10 cellular contexts compared by ENCODE assay signal in the genomic region with DNA sequence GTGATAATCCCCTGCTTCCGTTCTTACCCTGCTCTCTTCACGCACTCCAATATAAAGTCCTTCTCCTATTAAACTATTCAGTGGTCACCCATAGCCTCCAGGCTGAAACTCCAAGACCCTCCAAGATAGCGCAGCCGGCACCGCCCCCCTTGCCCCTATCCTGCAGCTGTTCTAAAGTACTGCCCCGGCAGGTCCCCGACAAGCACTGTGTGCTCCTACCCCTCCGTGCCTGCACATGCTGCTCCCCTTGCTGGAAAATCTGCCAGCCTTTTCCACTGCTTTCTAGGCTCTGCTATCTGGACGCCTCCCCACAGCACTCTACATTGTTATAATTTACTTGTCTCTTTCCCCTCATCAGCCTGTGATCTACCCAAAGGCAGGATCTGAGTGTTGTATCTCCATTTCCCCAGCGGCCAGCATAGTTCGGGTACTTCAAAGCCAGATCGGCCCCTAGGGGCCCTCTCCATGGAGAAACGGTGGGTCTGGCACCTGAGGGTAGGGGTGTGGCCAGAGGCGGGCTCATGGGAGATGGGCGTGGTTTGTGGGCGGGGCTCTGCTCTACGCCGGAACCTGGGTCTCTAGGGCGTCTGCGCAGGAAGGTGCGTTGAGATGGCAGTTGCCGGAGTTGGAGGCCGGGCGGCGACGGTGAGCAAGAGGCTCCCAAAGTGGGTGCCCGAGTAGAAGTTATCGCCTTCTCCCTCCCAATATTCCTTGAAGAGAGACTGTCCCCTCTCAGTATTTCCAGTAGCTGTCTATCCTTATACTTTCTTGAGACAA.
DNase-seq lines count a peak whose midpoint lies in the region; ATAC-seq, FAIRE-seq and TF ChIP-seq lines count a peak whose summit lies in the region.
"Had no signal": no experiment of that assay in that cellular context is flagged by ENCODE, and none has a peak within 500 bp of the region (broad histone marks: within the 10 kb centered on the region; RNA-seq: fewer than 3 reads in every experiment).

No MANE protein-coding gene starts in this region.

- H3K23ac ChIP-seq in mesendoderm (ENCODE audit: low read length) = peak overlapping the region; percentile 91

- peak in 1 of 7 experiments; percentile 26 for TF ChIP-seq CTCF in body of pancreas (IDR thresholded peaks at IDR 0.05)
- no peak for TF ChIP-seq CTCF in sigmoid colon (IDR thresholded peaks at IDR 0.05)

- H3K79me2 ChIP-seq in mesendoderm (ENCODE audit: control insufficient read depth, insufficient read depth, low read length) = no peaks in the 10 kb centered on the region

- no peaks in the 10 kb centered on the region for H3K79me1 ChIP-seq in mesendoderm (ENCODE audit: low read length)

- H3K4ac ChIP-seq in mesendoderm (ENCODE audit: low read depth, low read length) = no peak overlapping the region

- peak; percentile 16 to 27 for DNase-seq in activated CD4-positive, alpha-beta T cell treated with anti-CD3 and anti-CD28 coated beads for 24 hours (ENCODE audit: low read depth in 2 of 2)
- DNase-seq in body of pancreas = peak; percentile 80 to 88 (median 84)
- peak; percentile 96 for DNase-seq in mesendoderm
- DNase-seq in stimulated activated naive CD8-positive, alpha-beta T cell treated with anti-CD3 and anti-CD28 coated beads, Interleukin-15, amount 100 ng/mL, for 72 hours = peak; percentile 36 to 62
- DNase-seq in NCI-H187 treated with DMSO at 0.1 percent for 48 hours (lab: John Stamatoyannopoulos, UW) = no peak
- DNase-seq in GM19239 (ENCODE audit: insufficient read length, low spot score) = no peak
- no peak for DNase-seq in sigmoid colon
- no peak for DNase-seq in NCI-H1417 (lab: John Stamatoyannopoulos, UW)
- DNase-seq: KBM-7 had no signal

- H3K36me3 ChIP-seq in body of pancreas (replicated peaks in 1 of 2; ENCODE audit: insufficient read depth in 1 of 2, low read depth in 2 of 2) (peaks cover 0 to 5% of the 10 kb centered on the region in 2 donors), mesendoderm (ENCODE audit: control insufficient read depth, insufficient read depth, low read length) (no peaks in the 10 kb centered on the region), sigmoid colon (peaks cover 0 to 35% (median 9%) of the 10 kb centered on the region in 4 donors)

- H3K4me1 ChIP-seq in body of pancreas = no peaks in the 10 kb centered on the region
- peaks cover 6% of the 10 kb centered on the region for H3K4me1 ChIP-seq in mesendoderm (ENCODE audit: control insufficient read depth, low read depth, low read length)
- H3K4me1 ChIP-seq in sigmoid colon = peaks cover 0 to 5% (median 0%) of the 10 kb centered on the region in 4 donors

- H3K27ac ChIP-seq in body of pancreas = peak overlapping the region in 1 of 4 donors; percentile 40
- H3K27ac ChIP-seq in mesendoderm (ENCODE audit: low read depth, low read length) = no peak overlapping the region
- H3K27ac ChIP-seq in sigmoid colon = no peak overlapping the region

- ATAC-seq in body of pancreas = peak; percentile 98
- ATAC-seq in stimulated activated naive CD8-positive, alpha-beta T cell treated with anti-CD3 and anti-CD28 coated beads, Interleukin-15, amount 100 ng/mL, for 72 hours = peak; percentile 89

- peak overlapping the region; percentile 78 for H3K56ac ChIP-seq in mesendoderm (ENCODE audit: low read length)

- no peak overlapping the region for H2BK15ac ChIP-seq in mesendoderm (replicated peaks; ENCODE audit: low read depth)

- H3K9ac ChIP-seq in mesendoderm (ENCODE audit: low read length) = peak overlapping the region; percentile 67

- H2AK5ac ChIP-seq in mesendoderm (ENCODE audit: low read length) = no peak overlapping the region

- H3K27ac Mint-ChIP-seq in stimulated activated naive CD8-positive, alpha-beta T cell treated with anti-CD3 and anti-CD28 coated beads, Interleukin-15, amount 100 ng/mL, for 72 hours = no peak overlapping the region

- peaks cover 8% of the 10 kb centered on the region for H3K4me1 Mint-ChIP-seq in stimulated activated naive CD8-positive, alpha-beta T cell treated with anti-CD3 and anti-CD28 coated beads, Interleukin-15, amount 100 ng/mL, for 72 hours

- H2BK5ac ChIP-seq in mesendoderm (ENCODE audit: low read length) = no peak overlapping the region

- intact Hi-C loops in body of pancreas (cut with DNase I) (no loop called here), sigmoid colon (cut with DNase I) (no loop called here)

- 41 to 59% methylated on average over 27 to 28 of the region's 28 CpGs for WGBS in body of pancreas, 2 donors
- WGBS in mesendoderm (ENCODE audit: extremely low coverage, insufficient coverage, low lambda C conversion rate) = no CpG with 5 or more reads among the region's 28 CpGs
- WGBS in sigmoid colon, 2 donors = 42 to 63% methylated on average over 28 of the region's 28 CpGs

- H3K27me3 Mint-ChIP-seq in stimulated activated naive CD8-positive, alpha-beta T cell treated with anti-CD3 and anti-CD28 coated beads, Interleukin-15, amount 100 ng/mL, for 72 hours = peaks cover 23% of the 10 kb centered on the region

- H3K27me3 ChIP-seq in body of pancreas (no peaks in the 10 kb centered on the region), mesendoderm (ENCODE audit: insufficient read depth, low read length, poor library complexity) (no peaks in the 10 kb centered on the region), sigmoid colon (no peaks in the 10 kb centered on the region)

- H4K5ac ChIP-seq in mesendoderm (ENCODE audit: low read length) = peak overlapping the region; percentile 29

- TF ChIP-seq POLR2A in body of pancreas (IDR thresholded peaks at IDR 0.05) = peak in 2 of 3 donors; percentile 39 to 66
- TF ChIP-seq POLR2A in sigmoid colon (IDR thresholded peaks at IDR 0.05) = no peak

- H4K8ac ChIP-seq in mesendoderm (ENCODE audit: low read depth, low read length) = no peak overlapping the region

- TF ChIP-seq EP300 in sigmoid colon (IDR thresholded peaks at IDR 0.05) = no peak

- H3K9me3 ChIP-seq in body of pancreas (no peaks in the 10 kb centered on the region), sigmoid colon (no peaks in the 10 kb centered on the region)

- H3K4me3 ChIP-seq in body of pancreas (no peak overlapping the region), mesendoderm (ENCODE audit: low read length) (peak overlapping the region; percentile 28), sigmoid colon (no peak overlapping the region)

- FAIRE-seq in GM19239 (lab: Jason Lieb, UNC) = no peak
- FAIRE-seq: islet of Langerhans had no signal

- no peak overlapping the region for H3K18ac ChIP-seq in mesendoderm (ENCODE audit: low read length)

- H2BK120ac ChIP-seq in mesendoderm (ENCODE audit: low read depth, low read length) = no peak overlapping the region

- H3K4me3 Mint-ChIP-seq in stimulated activated naive CD8-positive, alpha-beta T cell treated with anti-CD3 and anti-CD28 coated beads, Interleukin-15, amount 100 ng/mL, for 72 hours = peak overlapping the region; percentile 33 to 44

- H3K9me3 Mint-ChIP-seq in stimulated activated naive CD8-positive, alpha-beta T cell treated with anti-CD3 and anti-CD28 coated beads, Interleukin-15, amount 100 ng/mL, for 72 hours = no peaks in the 10 kb centered on the region

- peak overlapping the region; percentile 85 for H3K4me2 ChIP-seq in mesendoderm (ENCODE audit: low read length)

Comparison
In these comparisons a context has a peak if more than half of its experiments do, and no peak if none do; other contexts are left out.
1. DNase-seq: peak in activated CD4-positive, alpha-beta T cell treated with anti-CD3 and anti-CD28 coated beads for 24 hours (2 of 2), body of pancreas (4 of 4), mesendoderm (single experiment) and stimulated activated naive CD8-positive, alpha-beta T cell treated with anti-CD3 and anti-CD28 coated beads, Interleukin-15, amount 100 ng/mL, for 72 hours (2 of 2); none in NCI-H187 treated with DMSO at 0.1 percent for 48 hours (single experiment), GM19239 (single experiment), sigmoid colon (single experiment) and NCI-H1417 (0 of 3).
2. POLR2A ChIP-seq: peak in body of pancreas (2 of 3); none in sigmoid colon (0 of 2).